ENCODE assay signal across 12 cellular contexts in genomic region chr19:40756502-40757110, GRCh38. TPM values are rescaled to one million over a fixed set of nuclear protein-coding genes. Genes with fewer than 3 reads are reported as not detected.
DNase-seq lines count a peak whose midpoint lies in the region; TF ChIP-seq lines count a peak whose summit lies in the region.
"Had no signal": no experiment of that assay in that cellular context is flagged by ENCODE, and none has a peak within 500 bp of the region (broad histone marks: within the 10 kb centered on the region; RNA-seq: fewer than 3 reads in every experiment).

No MANE protein-coding gene starts in this region.

- no peak overlapping the region for H3K4me3 ChIP-seq in HEK293 (ENCODE audit: low read depth, low read length)
- H3K4me3 ChIP-seq: ascending aorta had no signal

- peaks cover 28% of the 10 kb centered on the region for H3K4me1 ChIP-seq in HEK293 (ENCODE audit: control insufficient read depth, insufficient read depth, low read length)
- H3K4me1 ChIP-seq: parathyroid adenoma had no signal

- peaks cover 75 to 97% of the 10 kb centered on the region in 2 experiments for H3K36me3 ChIP-seq in HEK293 (ENCODE audit: control insufficient read depth in 2 of 2, insufficient read depth in 1 of 2, low read length in 2 of 2)

- H3K27ac ChIP-seq in HEK293 (ENCODE audit: extremely low read depth, low read depth, low read length): no peak overlapping the region; the same call in 1 of the 2 replicates
- H3K27ac ChIP-seq: ascending aorta, parathyroid adenoma had no signal

- H3K4me1 Mint-ChIP-seq in activated CD4-positive, alpha-beta T cell treated with anti-CD3 and anti-CD28 coated beads, Interleukin-2, amount 10 ng/mL, durations not matched to agents 24 days and 14 days: peaks cover 40% of the 10 kb centered on the region
- H3K4me1 Mint-ChIP-seq in dendritic cell treated with granulocyte-macrophage colony-stimulating factor and Interleukin-4, amounts not matched to agents 40 ng/mL and 50 ng/mL, for 4 days (ENCODE audit: low read depth): peaks cover 46% of the 10 kb centered on the region

- peak overlapping the region; percentile 18 for H3K4me3 Mint-ChIP-seq in activated CD4-positive, alpha-beta T cell treated with anti-CD3 and anti-CD28 coated beads, Interleukin-2, amount 10 ng/mL, durations not matched to agents 24 days and 14 days
- H3K4me3 Mint-ChIP-seq in dendritic cell treated with granulocyte-macrophage colony-stimulating factor and Interleukin-4, amounts not matched to agents 40 ng/mL and 50 ng/mL, for 4 days: no peak overlapping the region

- CTCF ChIA-PET in HEK293 (lab: Yijun Ruan, JAX): interaction anchor here (0.6 to 3.3 kb wide), 7 partner anchors 21 to 1905 kb away, joined by 4 to 13 read pairs (median 5); partner anchors contain the start of gene RAB4B

- peak overlapping the region; percentile 58 for H3K27ac Mint-ChIP-seq in activated CD4-positive, alpha-beta T cell treated with anti-CD3 and anti-CD28 coated beads, Interleukin-2, amount 10 ng/mL, durations not matched to agents 24 days and 14 days
- peak overlapping the region; percentile 90 for H3K27ac Mint-ChIP-seq in dendritic cell treated with granulocyte-macrophage colony-stimulating factor and Interleukin-4, amounts not matched to agents 40 ng/mL and 50 ng/mL, for 4 days

- POLR2A ChIA-PET in HEK293 (lab: Yijun Ruan, JAX): interaction anchor here (0.6 to 7.3 kb wide), 5 partner anchors 9 to 1321 kb away, joined by 3 to 180 read pairs (median 3); partner anchors contain the start of genes RAB4B and RPS16

- no peak for DNase-seq in activated CD4-positive, alpha-beta T cell treated with anti-CD3 and anti-CD28 coated beads, Interleukin-2, amount 10 ng/mL, durations not matched to agents 24 days and 14 days
- peak; percentile 40 for DNase-seq in stimulated activated CD4-positive, alpha-beta T cell treated with anti-CD3 and anti-CD28 coated beads, Interleukin-1b, Interleukin-23, amount 100 ng/mL, for 48 hours
- DNase-seq in NCI-H2081 (lab: John Stamatoyannopoulos, UW): no peak
- no peak for DNase-seq in SHP77 (lab: John Stamatoyannopoulos, UW)
- no peak for DNase-seq in iPS-NIHi7 (ENCODE audit: extremely low spot score)
- DNase-seq in posterior cingulate gyrus: no peak
- DNase-seq: DMS79 treated with DMSO at 0.1 percent for 48 hours, kidney had no signal

- no peaks in the 10 kb centered on the region for H3K9me3 Mint-ChIP-seq in activated CD4-positive, alpha-beta T cell treated with anti-CD3 and anti-CD28 coated beads, Interleukin-2, amount 10 ng/mL, durations not matched to agents 24 days and 14 days
- no peaks in the 10 kb centered on the region for H3K9me3 Mint-ChIP-seq in dendritic cell treated with granulocyte-macrophage colony-stimulating factor and Interleukin-4, amounts not matched to agents 40 ng/mL and 50 ng/mL, for 4 days

- peaks cover 70% of the 10 kb centered on the region for H3K36me3 Mint-ChIP-seq in activated CD4-positive, alpha-beta T cell treated with anti-CD3 and anti-CD28 coated beads, Interleukin-2, amount 10 ng/mL, durations not matched to agents 24 days and 14 days (ENCODE audit: low read depth)
- H3K36me3 Mint-ChIP-seq in dendritic cell treated with granulocyte-macrophage colony-stimulating factor and Interleukin-4, amounts not matched to agents 40 ng/mL and 50 ng/mL, for 4 days (ENCODE audit: low read depth): peaks cover 96% of the 10 kb centered on the region

- intact Hi-C loops in activated CD4-positive, alpha-beta T cell treated with anti-CD3 and anti-CD28 coated beads, Interleukin-2, amount 10 ng/mL, durations not matched to agents 24 days and 14 days (cut with micrococcal nuclease): loop anchor here (1.0 to 10.0 kb wide), 2 partner anchors 36 to 92 kb away; no protein-coding TSS in a partner anchor
- intact Hi-C loops in dendritic cell treated with granulocyte-macrophage colony-stimulating factor and Interleukin-4, amounts not matched to agents 40 ng/mL and 50 ng/mL, for 4 days (cut with micrococcal nuclease): no loop called here
- intact Hi-C loops in posterior cingulate gyrus (cut with DNase I): no loop called here

- TF ChIP-seq CTCF in HEK293 (tag by site-specific recombination; IDR thresholded peaks at IDR 0.05): no peak

- H3K27me3 Mint-ChIP-seq in activated CD4-positive, alpha-beta T cell treated with anti-CD3 and anti-CD28 coated beads, Interleukin-2, amount 10 ng/mL, durations not matched to agents 24 days and 14 days: no peaks in the 10 kb centered on the region
- H3K27me3 Mint-ChIP-seq in dendritic cell treated with granulocyte-macrophage colony-stimulating factor and Interleukin-4, amounts not matched to agents 40 ng/mL and 50 ng/mL, for 4 days: no peaks in the 10 kb centered on the region

- no peaks in the 10 kb centered on the region for H3K9me3 ChIP-seq in HEK293 (ENCODE audit: control insufficient read depth, insufficient read depth, low read depth, low read length)
- H3K9me3 ChIP-seq: ascending aorta had no signal

TF ChIP-seq in HEK293, 187 proteins besides CTCF, POLR2A, EP300 and RAD21:
- TF ChIP-seq ZNF664 (tag by site-specific recombination; IDR thresholded peaks at IDR 0.05): peak; percentile 73
- no peak for TF ChIP-seq ZNF701 (tag by site-specific recombination; IDR thresholded peaks at IDR 0.05)
- no peak for TF ChIP-seq ZNF433 (tag by site-specific recombination; IDR thresholded peaks at IDR 0.05; ENCODE audit: low read depth)
- TF ChIP-seq ZNF529 (tag by site-specific recombination; IDR thresholded peaks at IDR 0.05; ENCODE audit: insufficient replicate concordance): no peak
- peak; percentile 96 for TF ChIP-seq ZNF623 (tag by site-specific recombination; IDR thresholded peaks at IDR 0.05)
- peak; percentile 67 for TF ChIP-seq EGR2 (tag by site-specific recombination; IDR thresholded peaks at IDR 0.05; ENCODE audit: low read depth)
- TF ChIP-seq ZNF768 (tag by site-specific recombination; IDR thresholded peaks at IDR 0.05): no peak
- TF ChIP-seq ZNF362 (tag by site-specific recombination; IDR thresholded peaks at IDR 0.05): peak; percentile 47; the same call in 1 of the 2 replicates
- no peak for TF ChIP-seq ZNF174 (tag by site-specific recombination; IDR thresholded peaks at IDR 0.05)

RNA-seq across cellular contexts. Expression of gene SNRPA, which starts 5.6 kb away (rescaled TPM):
- 268 and 273 TPM in 2 replicates for total RNA-seq in activated CD4-positive, alpha-beta T cell treated with anti-CD3 and anti-CD28 coated beads, Interleukin-2, amount 10 ng/mL, durations not matched to agents 24 days and 14 days

RNA-seq across cellular contexts. Expression of gene ACTMAP, which starts 6.3 kb away (rescaled TPM):
- total RNA-seq in activated CD4-positive, alpha-beta T cell treated with anti-CD3 and anti-CD28 coated beads, Interleukin-2, amount 10 ng/mL, durations not matched to agents 24 days and 14 days: 8.6 and 9.4 TPM in 2 replicates

RNA-seq across cellular contexts. Expression of gene MIA, which starts 18.7 kb away (rescaled TPM):
- 0.56 TPM in 1 of 2 replicates, not detected in the other for total RNA-seq in activated CD4-positive, alpha-beta T cell treated with anti-CD3 and anti-CD28 coated beads, Interleukin-2, amount 10 ng/mL, durations not matched to agents 24 days and 14 days
- total RNA-seq: ascending aorta had no signal

RNA-seq across cellular contexts. Expression of gene RAB4B, which starts 21.4 kb away (rescaled TPM):
- total RNA-seq in activated CD4-positive, alpha-beta T cell treated with anti-CD3 and anti-CD28 coated beads, Interleukin-2, amount 10 ng/mL, durations not matched to agents 24 days and 14 days: 36.3 and 41.0 TPM in 2 replicates

RNA-seq across cellular contexts. Expression of gene ITPKC, which starts 39.7 kb away (rescaled TPM):
- 7.7 and 8.6 TPM in 2 replicates for total RNA-seq in activated CD4-positive, alpha-beta T cell treated with anti-CD3 and anti-CD28 coated beads, Interleukin-2, amount 10 ng/mL, durations not matched to agents 24 days and 14 days
